ENCODE assay signal across 8 cellular contexts in genomic region chr6:154510144-154510905, GRCh38. TPM values are rescaled to one million over a fixed set of nuclear protein-coding genes. Genes with fewer than 3 reads are reported as not detected.
A peak's percentile ranks its signal among the peaks of the same experiment; 100 is the strongest.
DNase-seq lines count a peak whose midpoint lies in the region; ATAC-seq and TF ChIP-seq lines count a peak whose summit lies in the region.

Gene CNKSR3 (minus strand): TSS chr6:154510685. CDS start chr6:154510114, 571 bp downstream.

- H3K27ac ChIP-seq in ascending aorta (peak within 1 kb of the TSS; percentile 91 to 93), right cardiac atrium (ENCODE audit: low read length) (peak within 1 kb of the TSS; percentile 46)

- TF ChIP-seq CTCF in ascending aorta (IDR thresholded peaks at IDR 0.05), result peak in 1 of 3 experiments; percentile 16

- H3K4me3 ChIP-seq in ascending aorta, result peak within 1 kb of the TSS; percentile 67 to 79
- H3K4me3 ChIP-seq in right cardiac atrium (ENCODE audit: low read length), result peak within 1 kb of the TSS; percentile 52

- under 1% methylated on average over 86 of the region's 86 CpGs for WGBS in right cardiac atrium

- intact Hi-C loops in ascending aorta (cut with DNase I), result loop anchor here (2.0 to 10.0 kb wide), 6 partner anchors 63 to 294 kb away; partner anchors contain the start of gene SCAF8
- intact Hi-C loops in right cardiac atrium (cut with DNase I), result no loop called here

- no peaks in the 10 kb centered on the region for H3K36me3 ChIP-seq in ascending aorta

- no peaks in the 10 kb centered on the region for H3K27me3 ChIP-seq in ascending aorta
- no peaks in the 10 kb centered on the region for H3K27me3 ChIP-seq in right cardiac atrium (ENCODE audit: control insufficient read depth, insufficient read depth)

- DNase-seq in DMS53 (lab: John Stamatoyannopoulos, UW), result peak; percentile 97
- DNase-seq in HT-29 (ENCODE audit: low spot score), result peak; percentile 58
- peak; percentile 24 for DNase-seq in NOMO-1 treated with dmso at 0.1 percent for 144 hours (lab: John Stamatoyannopoulos, UW; ENCODE audit: unreplicated experiment)
- DNase-seq in ascending aorta (ENCODE audit: low spot score in 2 of 2), result peak; percentile 55 to 93
- peak; percentile 88 to 94 (median 93) for DNase-seq in right cardiac atrium
- DNase-seq in pons (ENCODE audit: low spot score), result peak; percentile 72
- no peak for DNase-seq in NK-92 treated with Interleukin-12 subunit alpha and Interleukin-12 subunit beta, amount 100 ng/mL, for 24 hours (lab: John Stamatoyannopoulos, UW)

- peak; percentile 80 for ATAC-seq in GM21381 (IDR thresholded peaks at IDR 0.05; ENCODE audit: unreplicated experiment)
- peak; percentile 93 for ATAC-seq in right cardiac atrium

- H3K9me3 ChIP-seq in ascending aorta (no peaks in the 10 kb centered on the region), right cardiac atrium (ENCODE audit: control insufficient read depth, low read length) (no peaks in the 10 kb centered on the region)

- H3K4me1 ChIP-seq in ascending aorta (peaks cover 0 to 9% of the 10 kb centered on the region in 2 donors), right cardiac atrium (ENCODE audit: control insufficient read depth, insufficient read depth, low read length) (no peaks in the 10 kb centered on the region)

RNA-seq across cellular contexts. Expression of gene CNKSR3, which starts in this region (rescaled TPM):
- total RNA-seq in HT-29 (2014; rRNA removed; shearing (Covaris generic)), result 0.48 and 0.73 TPM in 2 replicates
- total RNA-seq in ascending aorta (9.7 TPM), right cardiac atrium (10 to 100 TPM; 17.8 to 21.1 (median 18.5) TPM)
- 7.9 TPM for polyA plus RNA-seq in right cardiac atrium

Comparison
In these comparisons a context has a peak if more than half of its experiments do, and no peak if none do; other contexts are left out.
1. Peak in DNase-seq in HT-29; RNA of the gene not detected or under 1 TPM.